In genomic region chr18:36576339-36576738, GRCh38 we compare ENCODE assay signal across 16 cellular contexts.
DNase-seq lines count a peak whose midpoint lies in the region; ATAC-seq, FAIRE-seq and TF ChIP-seq lines count a peak whose summit lies in the region.
"Had no signal": no experiment of that assay in that cellular context is flagged by ENCODE, and none has a peak within 500 bp of the region (broad histone marks: within the 10 kb centered on the region; RNA-seq: fewer than 3 reads in every experiment).

No MANE protein-coding gene starts in this region.

- TF ChIP-seq CTCF in GM12878 (IDR thresholded peaks at IDR 0.05 in 2 of 3, conservative IDR thresholded peaks at IDR 0.05 in 1 of 3; ENCODE audit: control insufficient read depth in 2 of 3, extremely low read depth in 1 of 3, insufficient read depth in 1 of 3, low read depth in 3 of 3, low read length in 3 of 3): no peak

- in situ Hi-C loops in GM12878 (cut with MboI): loop anchor here (10.0 kb wide), 1 partner anchor 482 kb away; no protein-coding TSS in a partner anchor

- CTCF ChIA-PET in GM12878 (lab: Yijun Ruan, JAX): interaction anchor here (1.3 kb wide), 1 partner anchor 121 kb away, joined by 4 read pairs; no protein-coding TSS in a partner anchor

- H2AFZ ChIP-seq in GM12878 (ENCODE audit: control insufficient read depth, low read depth, low read length): no peak overlapping the region

- H3K4me2 ChIP-seq in GM12878 (ENCODE audit: control insufficient read depth, insufficient read depth): no peak overlapping the region
- H3K4me2 ChIP-seq: BLaER1 had no signal

- TF ChIP-seq EP300 in GM12878 (IDR thresholded peaks at IDR 0.05; ENCODE audit: borderline replicate concordance in 1 of 2, control insufficient read depth in 1 of 2, low read depth in 2 of 2, low read length in 2 of 2): no peak

- TF ChIP-seq RAD21 in GM12878 (IDR thresholded peaks at IDR 0.05; ENCODE audit: insufficient read depth, low read depth, low read length): no peak

- H3K9me3 ChIP-seq in GM12878 (replicated peaks; ENCODE audit: control insufficient read depth, insufficient read depth, low read length): peaks cover 2% of the 10 kb centered on the region; the same call in 2 of the 3 replicates
- no peaks in the 10 kb centered on the region for H3K9me3 ChIP-seq in small intestine (ENCODE audit: control insufficient read depth, low read depth)

- no peak overlapping the region for H3K9ac ChIP-seq in GM12878 (ENCODE audit: control insufficient read depth, insufficient read depth, low read length)
- H3K9ac ChIP-seq: BLaER1 had no signal

- intact Hi-C loops in GM12878 (cut with micrococcal nuclease; ENCODE audit: unreplicated experiment): loop anchor here (10.0 kb wide), 1 partner anchor 482 kb away; no protein-coding TSS in a partner anchor

- SMC1A ChIA-PET in GM12878 (lab: Charles Lee; ENCODE audit: uncharacterized antibody, unreplicated experiment): interaction anchor here (0.5 to 1.9 kb wide), 14 partner anchors 8 to 293 kb away, joined by 3 to 9 read pairs (median 4); no protein-coding TSS in a partner anchor

- RAD21 ChIA-PET in GM12878 (lab: Charles Lee; ENCODE audit: unreplicated experiment): interaction anchor here (1.5 kb wide), 1 partner anchor 16 kb away, joined by 3 read pairs; no protein-coding TSS in a partner anchor

- H3K27me3 ChIP-seq in GM12878 (replicated peaks in 1 of 2; ENCODE audit: control insufficient read depth in 2 of 2, insufficient read depth in 2 of 2, low read length in 1 of 2) (no peaks in the 10 kb centered on the region), small intestine (ENCODE audit: control insufficient read depth in 2 of 2, insufficient read depth in 2 of 2, low read length in 2 of 2) (no peaks in the 10 kb centered on the region)
- H3K27me3 ChIP-seq: BLaER1 had no signal

- no TSS peak for BruUV-seq in GM12878 (replicated peaks; lab: Mats Ljungman, UMichigan)

- DNase-seq in NOMO-1 (lab: John Stamatoyannopoulos, UW; ENCODE audit: unreplicated experiment in 2 of 2) (peak; percentile 6 to 44), NOMO-1 treated with dmso at 0.1 percent for 144 hours (lab: John Stamatoyannopoulos, UW; ENCODE audit: unreplicated experiment) (no peak), MV-4-11 (lab: John Stamatoyannopoulos, UW) (peak; percentile 11), GM12878 (ENCODE audit: low read depth, low spot score) (no peak), small intestine (peak; percentile 54), DMS 273 treated with DMSO at 0.1 percent for 48 hours (lab: John Stamatoyannopoulos, UW) (no peak)
- no peak for DNase-seq in activated CD4-positive, CD25-positive, alpha-beta regulatory T cell treated with anti-CD3 and anti-CD28 coated beads, Interleukin-2, amount 50 U/mL, for 72 hours
- DNase-seq: 8988T; CD4-positive, alpha-beta memory T cell; H9 had no signal

- WGBS in GM12878 (ENCODE audit: insufficient coverage, insufficient replicate concordance, low lambda C conversion rate, missing lambda C conversion rate): 29% methylated on average over 2 of the region's 2 CpGs
- WGBS in small intestine, 3 donors: 41 to 77% (median 71%) methylated on average over 2 of the region's 2 CpGs

- H3K4me3 ChIP-seq in GM12878 (no peak overlapping the region), small intestine (ENCODE audit: low read depth in 1 of 2, low read length in 2 of 2) (no peak overlapping the region)
- H3K4me3 ChIP-seq: BLaER1 had no signal

- ATAC-seq in GM12878 (no peak), GM21717 (IDR thresholded peaks at IDR 0.05; ENCODE audit: unreplicated experiment) (no peak)

- no peaks in the 10 kb centered on the region; a peak in 2 of 4 replicates for H3K36me3 ChIP-seq in GM12878 (ENCODE audit: control insufficient read depth in 2 of 2, insufficient read depth in 2 of 2, low read length in 1 of 2)
- no peaks in the 10 kb centered on the region for H3K36me3 ChIP-seq in small intestine (ENCODE audit: control insufficient read depth in 2 of 2, insufficient read depth in 2 of 2, low read length in 2 of 2)

- FAIRE-seq in GM12878 (lab: Jason Lieb, UNC) (no peak), small intestine (lab: Jason Lieb, UNC) (no peak)
- FAIRE-seq: G401.6, GM12892, GM18507, H1 had no signal

- H3K79me2 ChIP-seq in GM12878 (ENCODE audit: control insufficient read depth, insufficient read depth, low read length): no peaks in the 10 kb centered on the region

- H3K27ac ChIP-seq in GM12878 (ENCODE audit: control insufficient read depth, insufficient read depth): no peak overlapping the region
- H3K27ac ChIP-seq in small intestine (ENCODE audit: low read depth in 1 of 2, low read length in 1 of 2): no peak overlapping the region
- H3K27ac ChIP-seq: BLaER1 had no signal

- H4K20me1 ChIP-seq in GM12878 (ENCODE audit: control insufficient read depth, insufficient read depth): no peaks in the 10 kb centered on the region
- H4K20me1 ChIP-seq: BLaER1 had no signal

- H3K4me1 ChIP-seq in GM12878 (ENCODE audit: control insufficient read depth, insufficient read depth, low read length) (peaks cover 4% of the 10 kb centered on the region), small intestine (ENCODE audit: control insufficient read depth in 2 of 2, insufficient read depth in 1 of 2, low read depth in 1 of 2, low read length in 1 of 2) (no peaks in the 10 kb centered on the region)
- H3K4me1 ChIP-seq: BLaER1 had no signal

- POLR2A ChIA-PET in GM12878 (lab: Charles Lee): no interaction called here

- TF ChIP-seq POLR2A in GM12878 (IDR thresholded peaks at IDR 0.05; ENCODE audit: low read depth, low read length): no peak

TF ChIP-seq in GM12878, 131 proteins besides CTCF, POLR2A, EP300 and RAD21:
- TF ChIP-seq NR2C1 (IDR thresholded peaks at IDR 0.05) (0 out of 2 replicates have a peak, but pooled peaks have one; percentile 19), ZZZ3 (IDR thresholded peaks at IDR 0.05; ENCODE audit: control insufficient read depth, insufficient read length, low read depth) (no peak), POLR2AphosphoS5 (IDR thresholded peaks at IDR 0.05; ENCODE audit: low read length) (no peak)
TF ChIP-seq in GM12878: peak in this region for 1.

Comparison
In these comparisons a context has a peak if more than half of its experiments do, and no peak if none do; other contexts are left out.
1. DNase-seq: peak in NOMO-1 (2 of 2), MV-4-11 (single experiment) and small intestine (single experiment); none in NOMO-1 treated with dmso at 0.1 percent for 144 hours (single experiment), GM12878 (single experiment), activated CD4-positive, CD25-positive, alpha-beta regulatory T cell treated with anti-CD3 and anti-CD28 coated beads, Interleukin-2, amount 50 U/mL, for 72 hours (single experiment) and DMS 273 treated with DMSO at 0.1 percent for 48 hours (single experiment).